ENCODE assay signal across 20 cellular contexts in genomic region chr6:79697430-79697829, GRCh38.
A peak's percentile ranks its signal among the peaks of the same experiment; 100 is the strongest.
DNase-seq lines count a peak whose midpoint lies in the region; ATAC-seq and TF ChIP-seq lines count a peak whose summit lies in the region.
"Had no signal": no experiment of that assay in that cellular context is flagged by ENCODE, and none has a peak within 500 bp of the region (broad histone marks: within the 10 kb centered on the region; RNA-seq: fewer than 3 reads in every experiment).

No MANE protein-coding gene starts in this region.

- no peak overlapping the region for H4K91ac ChIP-seq in mesenchymal stem cell (ENCODE audit: low read length)

- no peak overlapping the region for H3K4ac ChIP-seq in mesenchymal stem cell (ENCODE audit: low read depth in 1 of 2, low read length in 2 of 2)

- H3K36me3 ChIP-seq in mesenchymal stem cell (ENCODE audit: control insufficient read depth in 1 of 2, insufficient read depth in 2 of 2, low read depth in 1 of 2, low read length in 2 of 2): no peaks in the 10 kb centered on the region

- H3K4me3 Mint-ChIP-seq in stimulated activated naive CD8-positive, alpha-beta T cell treated with anti-CD3 and anti-CD28 coated beads, Interleukin-15, amount 100 ng/mL, for 72 hours: peak overlapping the region in 1 of 2 donors; percentile 39
- H3K4me3 Mint-ChIP-seq in activated naive CD8-positive, alpha-beta T cell treated with anti-CD3 and anti-CD28 coated beads for 36 hours: peak overlapping the region; percentile 37
- H3K4me3 Mint-ChIP-seq: CD4-positive, alpha-beta T cell; HFFc6 had no signal

- peaks cover 37% of the 10 kb centered on the region for H3K4me1 Mint-ChIP-seq in stimulated activated naive CD8-positive, alpha-beta T cell treated with anti-CD3 and anti-CD28 coated beads, Interleukin-15, amount 100 ng/mL, for 72 hours
- H3K4me1 Mint-ChIP-seq in activated naive CD8-positive, alpha-beta T cell treated with anti-CD3 and anti-CD28 coated beads for 36 hours: peaks cover 40% of the 10 kb centered on the region

- no peak for TF ChIP-seq CTCF in dorsolateral prefrontal cortex (IDR thresholded peaks at IDR 0.05 in 54 of 56, conservative IDR thresholded peaks at IDR 0.05 in 2 of 56; ENCODE audit: low read depth in 1 of 56, partially characterized antibody in 56 of 56)

- H4K8ac ChIP-seq in mesenchymal stem cell (ENCODE audit: low read length): no peak overlapping the region

- H2BK120ac ChIP-seq in mesenchymal stem cell (ENCODE audit: low read depth, low read length): no peak overlapping the region

- no peaks in the 10 kb centered on the region for H3K27me3 ChIP-seq in dorsolateral prefrontal cortex
- H3K27me3 ChIP-seq in mesenchymal stem cell (ENCODE audit: control insufficient read depth in 1 of 2, insufficient read depth in 1 of 2, low read length in 2 of 2): no peaks in the 10 kb centered on the region

- intact Hi-C loops in dorsolateral prefrontal cortex (cut with DNase I): no loop called here

- H3K23ac ChIP-seq in mesenchymal stem cell (ENCODE audit: low read length in 2 of 2): no peak overlapping the region

- no peak overlapping the region for H2BK12ac ChIP-seq in mesenchymal stem cell (ENCODE audit: low read length in 2 of 2)

- no peaks in the 10 kb centered on the region for H3K27me3 Mint-ChIP-seq in stimulated activated naive CD8-positive, alpha-beta T cell treated with anti-CD3 and anti-CD28 coated beads, Interleukin-15, amount 100 ng/mL, for 72 hours
- H3K27me3 Mint-ChIP-seq in activated naive CD8-positive, alpha-beta T cell treated with anti-CD3 and anti-CD28 coated beads for 36 hours: no peaks in the 10 kb centered on the region
- H3K27me3 Mint-ChIP-seq: CD4-positive, alpha-beta T cell had no signal

- DNase-seq in stimulated activated naive CD8-positive, alpha-beta T cell treated with anti-CD3 and anti-CD28 coated beads, Interleukin-15, amount 100 ng/mL, for 72 hours: no peak
- DNase-seq in stimulated activated naive CD8-positive, alpha-beta T cell treated with anti-CD3 and anti-CD28 coated beads, Interleukin-15, Interleukin-2, amounts not matched to agents 100 U/mL and 50 U/mL, for 24 hours: no peak
- DNase-seq in activated naive CD8-positive, alpha-beta T cell treated with anti-CD3 and anti-CD28 coated beads for 36 hours: no peak
- peak in 1 of 10 donors; percentile 66 for DNase-seq in dorsolateral prefrontal cortex
- peak; percentile 67 for DNase-seq in superior temporal gyrus (ENCODE audit: extremely low spot score)
- no peak for DNase-seq in activated CD8-positive, alpha-beta memory T cell treated with anti-CD3 and anti-CD28 coated beads, Interleukin-2, amount 50 U/mL, for 4 hours
- DNase-seq in mesenchymal stem cell: no peak
- no peak for DNase-seq in SIG-M5 treated with dmso at 0.1 percent for 504 hours (lab: John Stamatoyannopoulos, UW; ENCODE audit: unreplicated experiment)
- DNase-seq: ACHN; Caco-2; CD4-positive, alpha-beta T cell; DMS153; DMS79; GDM1; GOT3; H7; HFFc6 had no signal

- ATAC-seq in stimulated activated naive CD8-positive, alpha-beta T cell treated with anti-CD3 and anti-CD28 coated beads, Interleukin-15, amount 100 ng/mL, for 72 hours: peak; percentile 73
- no peak for ATAC-seq in stimulated activated naive CD8-positive, alpha-beta T cell treated with anti-CD3 and anti-CD28 coated beads, Interleukin-15, Interleukin-2, amounts not matched to agents 100 U/mL and 50 U/mL, for 24 hours
- ATAC-seq: HCT116 had no signal

- H2AK5ac ChIP-seq in mesenchymal stem cell (ENCODE audit: low read length, severe bottlenecking): no peak overlapping the region

- H3K9me3 ChIP-seq in mesenchymal stem cell (ENCODE audit: control insufficient read depth, low read length): no peaks in the 10 kb centered on the region
- H3K9me3 ChIP-seq: Caco-2 had no signal

- H3K27ac Mint-ChIP-seq in stimulated activated naive CD8-positive, alpha-beta T cell treated with anti-CD3 and anti-CD28 coated beads, Interleukin-15, amount 100 ng/mL, for 72 hours: peak overlapping the region; percentile 86 to 89
- peak overlapping the region; percentile 89 for H3K27ac Mint-ChIP-seq in activated naive CD8-positive, alpha-beta T cell treated with anti-CD3 and anti-CD28 coated beads for 36 hours
- H3K27ac Mint-ChIP-seq: CD4-positive, alpha-beta T cell; HFFc6 had no signal

- 93% methylated on average over 3 of the region's 4 CpGs for WGBS in mesenchymal stem cell

- peak overlapping the region in 49 of 59 donors; percentile 0 to 89 (median 76) for H3K27ac ChIP-seq in dorsolateral prefrontal cortex
- no peak overlapping the region for H3K27ac ChIP-seq in mesenchymal stem cell (ENCODE audit: low read length, poor library complexity, severe bottlenecking)
- H3K27ac ChIP-seq: C4-2B, HL-60 had no signal

- H3K9me3 Mint-ChIP-seq in stimulated activated naive CD8-positive, alpha-beta T cell treated with anti-CD3 and anti-CD28 coated beads, Interleukin-15, amount 100 ng/mL, for 72 hours: no peaks in the 10 kb centered on the region
- H3K9me3 Mint-ChIP-seq in activated naive CD8-positive, alpha-beta T cell treated with anti-CD3 and anti-CD28 coated beads for 36 hours: peaks cover 1% of the 10 kb centered on the region
- H3K9me3 Mint-ChIP-seq: CD4-positive, alpha-beta T cell; HFFc6 had no signal

- H3K4me3 ChIP-seq in dorsolateral prefrontal cortex (no peak overlapping the region), mesenchymal stem cell (ENCODE audit: insufficient read depth in 1 of 2, low read depth in 1 of 2, low read length in 2 of 2) (no peak overlapping the region)

- no peak overlapping the region for H2AFZ ChIP-seq in mesenchymal stem cell (ENCODE audit: low read depth, low read length)

- no peaks in the 10 kb centered on the region for H3K4me1 ChIP-seq in mesenchymal stem cell (ENCODE audit: control insufficient read depth, insufficient read depth, low read depth, low read length)

- H3K36me3 Mint-ChIP-seq in activated naive CD8-positive, alpha-beta T cell treated with anti-CD3 and anti-CD28 coated beads for 36 hours: peaks cover 16% of the 10 kb centered on the region

- no peak overlapping the region for H3K14ac ChIP-seq in mesenchymal stem cell (ENCODE audit: low read length in 2 of 2)

- no peak overlapping the region for H3K9ac ChIP-seq in mesenchymal stem cell (ENCODE audit: low read length)

- H3K18ac ChIP-seq in mesenchymal stem cell (ENCODE audit: low read depth in 1 of 2, low read length in 2 of 2): no peak overlapping the region

- H3K4me2 ChIP-seq in mesenchymal stem cell (ENCODE audit: low read length, poor library complexity, severe bottlenecking): no peak overlapping the region

- H2BK15ac ChIP-seq in mesenchymal stem cell (ENCODE audit: low read depth, poor library complexity, severe bottlenecking): no peak overlapping the region

- H3K79me1 ChIP-seq in mesenchymal stem cell (replicated peaks; ENCODE audit: low read length, poor library complexity, severe bottlenecking): no peaks in the 10 kb centered on the region

- H2BK5ac ChIP-seq in mesenchymal stem cell (ENCODE audit: low read depth, low read length, poor library complexity, severe bottlenecking): no peak overlapping the region
